In the genomic region with DNA sequence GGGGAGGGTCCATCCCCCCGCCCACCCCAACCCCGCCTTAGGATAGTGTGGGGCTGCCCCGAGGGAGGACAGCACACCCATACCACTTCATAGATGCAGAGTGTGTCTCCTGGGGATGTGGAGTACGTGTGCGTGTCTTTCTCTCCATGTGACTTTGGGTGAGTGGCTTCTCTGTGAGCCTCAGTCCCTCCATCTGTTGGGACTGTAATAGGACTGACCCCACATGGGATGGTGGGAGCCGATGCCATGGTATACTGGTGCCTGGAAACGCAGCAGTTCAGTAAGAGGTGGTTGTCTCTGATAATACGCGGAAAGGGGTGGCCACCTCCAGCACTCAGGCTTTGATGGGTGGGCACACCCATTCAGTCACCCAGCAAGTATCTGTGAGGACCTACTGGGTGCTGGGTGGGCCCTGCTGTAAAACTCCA, we compare ENCODE assay signal across 8 cellular contexts. TPM values are rescaled to one million over a fixed set of nuclear protein-coding genes. Genes with fewer than 3 reads are reported as not detected.
A peak's percentile ranks its signal among the peaks of the same experiment; 100 is the strongest.
DNase-seq lines count a peak whose midpoint lies in the region; ATAC-seq and TF ChIP-seq lines count a peak whose summit lies in the region.

No MANE protein-coding gene starts in this region.

- peak overlapping the region; percentile 85 to 90 for H3K27ac ChIP-seq in thoracic aorta

- no peaks in the 10 kb centered on the region for H3K9me3 ChIP-seq in thoracic aorta

- ATAC-seq in thoracic aorta (ENCODE audit: insufficient number of reproducible peaks, low FRiP score, low read depth): no peak
- no peak for ATAC-seq in HG03039 (IDR thresholded peaks at IDR 0.05; ENCODE audit: unreplicated experiment)
- no peak for ATAC-seq in GM18907 (IDR thresholded peaks at IDR 0.05; ENCODE audit: unreplicated experiment)

- H3K27ac Mint-ChIP-seq in activated T-helper 2 cell treated with anti-CD3 and anti-CD28 coated beads, Interferon-gamma antibody, Interleukin-2, Interleukin-4, amounts not matched to agents 10 μg/mL and 5 μg/mL and 100 μg/mL, durations not matched to agents 14 hours and 24 hours and 36 hours: peak overlapping the region; percentile 92
- H3K27ac Mint-ChIP-seq in immature natural killer cell: peak overlapping the region; percentile 91 to 98 (median 96)

- DNase-seq in activated effector memory CD4-positive, alpha-beta T cell treated with anti-CD3 and anti-CD28 coated beads, Interleukin-2, amount 50 U/mL, for 16 hours: peak; percentile 74
- no peak for DNase-seq in activated effector memory CD4-positive, alpha-beta T cell treated with Interleukin-2 at 50 U/mL for 16 hours
- no peak for DNase-seq in activated T-helper 2 cell treated with anti-CD3 and anti-CD28 coated beads, Interferon-gamma antibody, Interleukin-2, Interleukin-4, amounts not matched to agents 10 μg/mL and 5 μg/mL and 100 μg/mL, durations not matched to agents 14 hours and 24 hours and 36 hours (ENCODE audit: low spot score)
- DNase-seq in immature natural killer cell (no peak), thoracic aorta (ENCODE audit: low spot score) (no peak), CD1c-positive myeloid dendritic cell (ENCODE audit: extremely low spot score) (no peak)

- no peaks in the 10 kb centered on the region for H3K27me3 ChIP-seq in thoracic aorta (replicated peaks; ENCODE audit: insufficient read depth)

- peak overlapping the region; percentile 99 for H3K4me3 ChIP-seq in thoracic aorta

- H3K4me1 ChIP-seq in thoracic aorta (ENCODE audit: control insufficient read depth in 1 of 2, low read depth in 2 of 2): peaks cover 14 to 25% of the 10 kb centered on the region in 2 donors

- peaks cover 35% of the 10 kb centered on the region for H3K4me1 Mint-ChIP-seq in activated T-helper 2 cell treated with anti-CD3 and anti-CD28 coated beads, Interferon-gamma antibody, Interleukin-2, Interleukin-4, amounts not matched to agents 10 μg/mL and 5 μg/mL and 100 μg/mL, durations not matched to agents 14 hours and 24 hours and 36 hours (ENCODE audit: low read depth)
- H3K4me1 Mint-ChIP-seq in immature natural killer cell: peaks cover 62 to 65% of the 10 kb centered on the region in 2 donors

- no peaks in the 10 kb centered on the region for H3K9me3 Mint-ChIP-seq in activated T-helper 2 cell treated with anti-CD3 and anti-CD28 coated beads, Interferon-gamma antibody, Interleukin-2, Interleukin-4, amounts not matched to agents 10 μg/mL and 5 μg/mL and 100 μg/mL, durations not matched to agents 14 hours and 24 hours and 36 hours
- H3K9me3 Mint-ChIP-seq in immature natural killer cell: no peaks in the 10 kb centered on the region

- peaks cover 15% of the 10 kb centered on the region for H3K36me3 ChIP-seq in thoracic aorta

- no peak for TF ChIP-seq CTCF in thoracic aorta (IDR thresholded peaks at IDR 0.05)

- H3K27me3 Mint-ChIP-seq in activated T-helper 2 cell treated with anti-CD3 and anti-CD28 coated beads, Interferon-gamma antibody, Interleukin-2, Interleukin-4, amounts not matched to agents 10 μg/mL and 5 μg/mL and 100 μg/mL, durations not matched to agents 14 hours and 24 hours and 36 hours (ENCODE audit: low read depth): no peaks in the 10 kb centered on the region
- peaks cover 5 to 12% (median 8%) of the 10 kb centered on the region in 3 donors for H3K27me3 Mint-ChIP-seq in immature natural killer cell (ENCODE audit: low read depth in 3 of 3)

- H3K36me3 Mint-ChIP-seq in activated T-helper 2 cell treated with anti-CD3 and anti-CD28 coated beads, Interferon-gamma antibody, Interleukin-2, Interleukin-4, amounts not matched to agents 10 μg/mL and 5 μg/mL and 100 μg/mL, durations not matched to agents 14 hours and 24 hours and 36 hours (ENCODE audit: low read depth): peaks cover 50% of the 10 kb centered on the region
- peaks cover 4 to 12% (median 7%) of the 10 kb centered on the region in 3 donors for H3K36me3 Mint-ChIP-seq in immature natural killer cell

- intact Hi-C loops in activated T-helper 2 cell treated with anti-CD3 and anti-CD28 coated beads, Interferon-gamma antibody, Interleukin-2, Interleukin-4, amounts not matched to agents 10 μg/mL and 5 μg/mL and 100 μg/mL, durations not matched to agents 14 hours and 24 hours and 36 hours (cut with micrococcal nuclease): loop anchor here (2.0 kb wide), 1 partner anchor 115 kb away; no protein-coding TSS in a partner anchor

- H3K4me3 Mint-ChIP-seq in activated T-helper 2 cell treated with anti-CD3 and anti-CD28 coated beads, Interferon-gamma antibody, Interleukin-2, Interleukin-4, amounts not matched to agents 10 μg/mL and 5 μg/mL and 100 μg/mL, durations not matched to agents 14 hours and 24 hours and 36 hours (ENCODE audit: low read depth): peak overlapping the region; percentile 94
- H3K4me3 Mint-ChIP-seq in immature natural killer cell: peak overlapping the region; percentile 94 to 96 (median 95)

RNA-seq across cellular contexts. Expression of a gene that starts 0.8 kb away (rescaled TPM):
- total RNA-seq in activated T-helper 2 cell treated with anti-CD3 and anti-CD28 coated beads, Interferon-gamma antibody, Interleukin-2, Interleukin-4, amounts not matched to agents 10 μg/mL and 5 μg/mL and 100 μg/mL, durations not matched to agents 14 hours and 24 hours and 36 hours: 77.9 and 79.8 TPM in 2 replicates
- 100 to 1,000 TPM in 1 of 3 donors, 10 to 100 TPM in 2; 36.3 to 116 (median 36.3) TPM for polyA plus RNA-seq in immature natural killer cell
- 10 to 100 TPM; 21.4 to 53.6 TPM for total RNA-seq in thoracic aorta

RNA-seq across cellular contexts. Expression of a gene that starts 28.1 kb away (rescaled TPM):
- 23.1 and 23.8 TPM in 2 replicates for total RNA-seq in activated T-helper 2 cell treated with anti-CD3 and anti-CD28 coated beads, Interferon-gamma antibody, Interleukin-2, Interleukin-4, amounts not matched to agents 10 μg/mL and 5 μg/mL and 100 μg/mL, durations not matched to agents 14 hours and 24 hours and 36 hours
- polyA plus RNA-seq in immature natural killer cell: 1 to 10 TPM in 2 of 3 donors, not detected in 1; 2.2 to 5.4 TPM
- 10 to 100 TPM; 20.6 to 99.2 TPM for total RNA-seq in thoracic aorta

RNA-seq across cellular contexts. Expression of a gene that starts 28.5 kb away (rescaled TPM):
- total RNA-seq in activated T-helper 2 cell treated with anti-CD3 and anti-CD28 coated beads, Interferon-gamma antibody, Interleukin-2, Interleukin-4, amounts not matched to agents 10 μg/mL and 5 μg/mL and 100 μg/mL, durations not matched to agents 14 hours and 24 hours and 36 hours: 96.2 and 97.7 TPM in 2 replicates
- polyA plus RNA-seq in immature natural killer cell: 10 to 100 TPM in 2 of 3 donors, 1 to 10 TPM in 1; 8.8 to 26.8 (median 10.8) TPM
- 10 to 100 TPM; 60.9 to 66.7 TPM for total RNA-seq in thoracic aorta

RNA-seq across cellular contexts. Expression of a gene that starts 56.7 kb away (rescaled TPM):
- 6.1 and 6.5 TPM in 2 replicates for total RNA-seq in activated T-helper 2 cell treated with anti-CD3 and anti-CD28 coated beads, Interferon-gamma antibody, Interleukin-2, Interleukin-4, amounts not matched to agents 10 μg/mL and 5 μg/mL and 100 μg/mL, durations not matched to agents 14 hours and 24 hours and 36 hours
- not detected for polyA plus RNA-seq in immature natural killer cell
- 100 to 1,000 TPM; 118 to 138 TPM for total RNA-seq in thoracic aorta
